ENCODE assay signal across 1 cellular context in the genomic region with DNA sequence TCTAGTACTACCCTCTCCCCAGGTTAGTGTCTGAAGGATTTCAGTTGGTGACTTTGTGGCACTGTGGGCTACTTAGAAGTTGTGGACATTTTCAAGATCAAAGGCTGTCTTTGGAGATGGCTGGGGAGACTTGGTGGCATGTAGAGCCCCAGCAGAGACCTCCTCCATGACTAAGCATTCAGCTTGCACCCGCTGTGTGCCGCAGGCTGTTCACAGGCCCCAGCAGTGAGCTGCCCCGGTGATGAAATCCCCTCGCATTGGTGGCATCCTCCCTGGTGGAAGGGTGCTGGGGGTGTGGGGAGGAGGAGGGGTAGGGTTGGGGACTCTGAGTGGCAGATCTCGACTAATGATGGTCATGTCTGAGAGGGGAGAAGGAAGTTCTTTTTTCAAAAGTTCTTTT.
TF ChIP-seq lines count a peak whose summit lies in the region.

No MANE protein-coding gene starts in this region.

TF ChIP-seq in WTC11, 78 proteins besides CTCF, POLR2A, EP300 and RAD21 (continued from another document):
- TF ChIP-seq, protein P1, sequence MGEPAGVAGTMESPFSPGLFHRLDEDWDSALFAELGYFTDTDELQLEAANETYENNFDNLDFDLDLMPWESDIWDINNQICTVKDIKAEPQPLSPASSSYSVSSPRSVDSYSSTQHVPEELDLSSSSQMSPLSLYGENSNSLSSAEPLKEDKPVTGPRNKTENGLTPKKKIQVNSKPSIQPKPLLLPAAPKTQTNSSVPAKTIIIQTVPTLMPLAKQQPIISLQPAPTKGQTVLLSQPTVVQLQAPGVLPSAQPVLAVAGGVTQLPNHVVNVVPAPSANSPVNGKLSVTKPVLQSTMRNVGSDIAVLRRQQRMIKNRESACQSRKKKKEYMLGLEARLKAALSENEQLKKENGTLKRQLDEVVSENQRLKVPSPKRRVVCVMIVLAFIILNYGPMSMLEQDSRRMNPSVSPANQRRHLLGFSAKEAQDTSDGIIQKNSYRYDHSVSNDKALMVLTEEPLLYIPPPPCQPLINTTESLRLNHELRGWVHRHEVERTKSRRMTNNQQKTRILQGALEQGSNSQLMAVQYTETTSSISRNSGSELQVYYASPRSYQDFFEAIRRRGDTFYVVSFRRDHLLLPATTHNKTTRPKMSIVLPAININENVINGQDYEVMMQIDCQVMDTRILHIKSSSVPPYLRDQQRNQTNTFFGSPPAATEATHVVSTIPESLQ (CRISPR knock-in tag; IDR thresholded peaks at IDR 0.05) = no peak
- TF ChIP-seq, protein P2, sequence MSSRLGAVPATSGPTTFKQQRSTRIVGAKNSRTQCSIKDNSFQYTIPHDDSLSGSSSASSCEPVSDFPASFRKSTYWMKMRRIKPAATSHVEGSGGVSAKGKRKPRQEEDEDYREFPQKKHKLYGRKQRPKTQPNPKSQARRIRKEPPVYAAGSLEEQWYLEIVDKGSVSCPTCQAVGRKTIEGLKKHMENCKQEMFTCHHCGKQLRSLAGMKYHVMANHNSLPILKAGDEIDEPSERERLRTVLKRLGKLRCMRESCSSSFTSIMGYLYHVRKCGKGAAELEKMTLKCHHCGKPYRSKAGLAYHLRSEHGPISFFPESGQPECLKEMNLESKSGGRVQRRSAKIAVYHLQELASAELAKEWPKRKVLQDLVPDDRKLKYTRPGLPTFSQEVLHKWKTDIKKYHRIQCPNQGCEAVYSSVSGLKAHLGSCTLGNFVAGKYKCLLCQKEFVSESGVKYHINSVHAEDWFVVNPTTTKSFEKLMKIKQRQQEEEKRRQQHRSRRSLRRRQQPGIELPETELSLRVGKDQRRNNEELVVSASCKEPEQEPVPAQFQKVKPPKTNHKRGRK (CRISPR knock-in tag; IDR thresholded peaks at IDR 0.05; ENCODE audit: borderline replicate concordance) = no peak
- no peak for TF ChIP-seq CREM (CRISPR knock-in tag; IDR thresholded peaks at IDR 0.05)
- TF ChIP-seq, protein P3, sequence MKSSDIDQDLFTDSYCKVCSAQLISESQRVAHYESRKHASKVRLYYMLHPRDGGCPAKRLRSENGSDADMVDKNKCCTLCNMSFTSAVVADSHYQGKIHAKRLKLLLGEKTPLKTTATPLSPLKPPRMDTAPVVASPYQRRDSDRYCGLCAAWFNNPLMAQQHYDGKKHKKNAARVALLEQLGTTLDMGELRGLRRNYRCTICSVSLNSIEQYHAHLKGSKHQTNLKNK (CRISPR knock-in tag; IDR thresholded peaks at IDR 0.05) = no peak
